Comparison of ENCODE assay signal across 8 cellular contexts in genomic region chr6:43021270-43022047, GRCh38. TPM values are rescaled to one million over a fixed set of nuclear protein-coding genes. Genes with fewer than 3 reads are reported as not detected.
DNase-seq lines count a peak whose midpoint lies in the region; ATAC-seq and TF ChIP-seq lines count a peak whose summit lies in the region.

RRP36 (plus strand) TSS chr6:43021623; CDS start chr6:43021655, 32 bp downstream.

- H3K4me3 ChIP-seq in dorsolateral prefrontal cortex = peak within 1 kb of the TSS; percentile 58 to 99 (median 90)
- peak within 1 kb of the TSS; percentile 88 to 96 (median 95) for H3K4me3 ChIP-seq in right lobe of liver

- peak; percentile 61 to 79 for DNase-seq in NCI-H2081 (lab: John Stamatoyannopoulos, UW)
- DNase-seq in NCI-H2081 treated with DMSO at 0.1 percent for 48 hours (lab: John Stamatoyannopoulos, UW) = no peak
- DNase-seq in NCI-H69 (lab: John Stamatoyannopoulos, UW) = peak; percentile 87
- DNase-seq in activated CD4-positive, alpha-beta T cell treated with anti-CD3 and anti-CD28 coated beads, Interleukin-2, amount 50 U/mL, for 4 hours = peak; percentile 55 to 59
- DNase-seq in dorsolateral prefrontal cortex = peak; percentile 66 to 90 (median 83)
- peak; percentile 82 to 88 (median 86) for DNase-seq in right lobe of liver
- peak; percentile 80 for DNase-seq in stimulated activated CD4-positive, alpha-beta T cell treated with anti-CD3 and anti-CD28 coated beads, Interleukin-4, amount 100 ng/mL, for 24 hours

- H3K27ac ChIP-seq in dorsolateral prefrontal cortex (peak within 1 kb of the TSS in 56 of 59 donors; percentile 29 to 95 (median 80)), right lobe of liver (peak within 1 kb of the TSS; percentile 16 to 81 (median 57))

- no peaks in the 10 kb centered on the region for H3K9me3 ChIP-seq in right lobe of liver

- TF ChIP-seq CTCF in dorsolateral prefrontal cortex (IDR thresholded peaks at IDR 0.05 in 54 of 56, conservative IDR thresholded peaks at IDR 0.05 in 2 of 56; ENCODE audit: low read depth in 1 of 56, partially characterized antibody in 56 of 56) (peak in 2 of 56 donors; percentile 7 to 14), right lobe of liver (IDR thresholded peaks at IDR 0.05) (no peak)

- WGBS in right lobe of liver (ENCODE audit: insufficient coverage, low coverage, low lambda C conversion rate, missing lambda C conversion rate) = 0% methylated on average over 9 of the region's 56 CpGs

- intact Hi-C loops in dorsolateral prefrontal cortex (cut with DNase I) (loop anchor here in 1 of 2 donors (5.0 kb wide), 1 partner anchor 39 kb away; the partner anchor contains the start of gene PPP2R5D), right lobe of liver (cut with DNase I) (no loop called here)

- ATAC-seq in HG03139 (IDR thresholded peaks at IDR 0.05; ENCODE audit: unreplicated experiment) (peak; percentile 69), right lobe of liver (peak; percentile 88 to 96 (median 93))

- H3K36me3 ChIP-seq in right lobe of liver = peaks cover 0 to 42% (median 16%) of the 10 kb centered on the region in 4 donors

- peak; percentile 61 for TF ChIP-seq POLR2A in right lobe of liver (IDR thresholded peaks at IDR 0.05)

- H3K27me3 ChIP-seq in dorsolateral prefrontal cortex (no peaks in the 10 kb centered on the region), right lobe of liver (no peaks in the 10 kb centered on the region)

- H3K4me1 ChIP-seq in right lobe of liver = peaks cover 0 to 12% (median 2%) of the 10 kb centered on the region in 4 donors

RNA-seq across cellular contexts. Expression of gene RRP36, which starts in this region (rescaled TPM):
- total RNA-seq in dorsolateral prefrontal cortex = 10 to 100 TPM; 17.1 to 44.4 (median 35.3) TPM
- total RNA-seq in right lobe of liver = 10 to 100 TPM; 21.8 to 45.0 (median 23.3) TPM
